ENCODE assay signal across 9 cellular contexts in genomic region chr1:42942444-42942843, GRCh38. TPM values are rescaled to one million over a fixed set of nuclear protein-coding genes. Genes with fewer than 3 reads are reported as not detected.
DNase-seq lines count a peak whose midpoint lies in the region; ATAC-seq and TF ChIP-seq lines count a peak whose summit lies in the region.
"Had no signal": no experiment of that assay in that cellular context is flagged by ENCODE, and none has a peak within 500 bp of the region (broad histone marks: within the 10 kb centered on the region; RNA-seq: fewer than 3 reads in every experiment).

No MANE protein-coding gene starts in this region.

- POLR2A ChIA-PET in activated CD8-positive, alpha-beta T cell treated with anti-CD3 and anti-CD28 coated beads, Interleukin-2, amount 10 ng/mL, durations not matched to agents 7 days and 5 days (lab: Charles Lee) = interaction anchor here (1.3 to 3.5 kb wide), 6 partner anchors 9 to 176 kb away, joined by 5 to 12 read pairs (median 10); partner anchors contain the start of genes C1orf50 and P3H1

- H3K27ac ChIP-seq in hepatocyte (peak overlapping the region; percentile 50), thyroid gland (peak overlapping the region; percentile 83 to 95 (median 86))

- H2AFZ ChIP-seq in hepatocyte = no peak overlapping the region

- H3K27me3 Mint-ChIP-seq in activated CD8-positive, alpha-beta T cell treated with anti-CD3 and anti-CD28 coated beads, Interleukin-2, amount 10 ng/mL, durations not matched to agents 7 days and 5 days (ENCODE audit: low read depth) = no peaks in the 10 kb centered on the region

- H3K27me3 ChIP-seq in hepatocyte = no peaks in the 10 kb centered on the region
- no peaks in the 10 kb centered on the region for H3K27me3 ChIP-seq in thyroid gland

- H4K20me1 ChIP-seq in hepatocyte (ENCODE audit: insufficient read depth, poor library complexity, severe bottlenecking) = peaks cover 51% of the 10 kb centered on the region

- H3K36me3 ChIP-seq in hepatocyte (replicated peaks; ENCODE audit: insufficient read depth, low read depth) = no peaks in the 10 kb centered on the region
- H3K36me3 ChIP-seq in thyroid gland = no peaks in the 10 kb centered on the region

- H3K4me3 Mint-ChIP-seq in activated CD8-positive, alpha-beta T cell treated with anti-CD3 and anti-CD28 coated beads, Interleukin-2, amount 10 ng/mL, durations not matched to agents 7 days and 5 days = no peak overlapping the region

- H3K4me3 ChIP-seq in hepatocyte (no peak overlapping the region), thyroid gland (replicated peaks in 1 of 3) (no peak overlapping the region)

- H3K9me2 ChIP-seq in hepatocyte (replicated peaks; ENCODE audit: insufficient read depth) = no peaks in the 10 kb centered on the region

- H3K4me1 ChIP-seq in hepatocyte (ENCODE audit: insufficient read depth) (peaks cover 62% of the 10 kb centered on the region), thyroid gland (peaks cover 89 to 96% of the 10 kb centered on the region in 2 donors)

- ATAC-seq in activated CD8-positive, alpha-beta T cell treated with anti-CD3 and anti-CD28 coated beads, Interleukin-2, amount 10 ng/mL, durations not matched to agents 7 days and 5 days = no peak

- TF ChIP-seq CTCF in hepatocyte (IDR thresholded peaks at IDR 0.05; ENCODE audit: poor library complexity) (no peak), thyroid gland (IDR thresholded peaks at IDR 0.05) (no peak)

- CTCF ChIA-PET in activated CD8-positive, alpha-beta T cell treated with anti-CD3 and anti-CD28 coated beads, Interleukin-2, amount 10 ng/mL, durations not matched to agents 7 days and 5 days (lab: Charles Lee) = interaction anchor here (0.9 to 4.1 kb wide), 6 partner anchors 8 to 20 kb away, joined by 3 to 22 read pairs (median 6); no protein-coding TSS in a partner anchor

- TF ChIP-seq POLR2A in thyroid gland (IDR thresholded peaks at IDR 0.05) = no peak

- 94% methylated on average over 6 of the region's 6 CpGs for WGBS in hepatocyte (ENCODE audit: low lambda C conversion rate, missing lambda C conversion rate)
- WGBS in thyroid gland, 2 donors = 86 to 90% methylated on average over 5 to 6 of the region's 6 CpGs

- intact Hi-C loops in thyroid gland (cut with DNase I) = no loop called here

- peak; percentile 18 for DNase-seq in activated T-cell treated with anti-CD3 and anti-CD28 coated beads, Interleukin-2, amount 50 U/mL, for 1 hour
- no peak for DNase-seq in activated T-cell treated with anti-CD3 and anti-CD28 coated beads, Interleukin-2, amount 50 U/mL, for 48 hours
- no peak for DNase-seq in activated CD8-positive, alpha-beta T cell treated with anti-CD3 and anti-CD28 coated beads, Interleukin-2, amount 10 ng/mL, durations not matched to agents 7 days and 5 days
- no peak for DNase-seq in hepatocyte (ENCODE audit: low spot score)
- no peak for DNase-seq in thyroid gland
- no peak for DNase-seq in COLO829 (ENCODE audit: low spot score)
- no peak for DNase-seq in T-helper 9 cell
- no peak for DNase-seq in NCI-H748 (lab: John Stamatoyannopoulos, UW; ENCODE audit: unreplicated experiment)
- DNase-seq: NCI-H146 had no signal

- H3K9me3 ChIP-seq in hepatocyte (ENCODE audit: low read depth) (no peaks in the 10 kb centered on the region), thyroid gland (no peaks in the 10 kb centered on the region)

- peaks cover 80% of the 10 kb centered on the region for H3K79me2 ChIP-seq in hepatocyte

- H3K9me3 Mint-ChIP-seq in activated CD8-positive, alpha-beta T cell treated with anti-CD3 and anti-CD28 coated beads, Interleukin-2, amount 10 ng/mL, durations not matched to agents 7 days and 5 days (ENCODE audit: insufficient read depth) = no peaks in the 10 kb centered on the region

- peak overlapping the region; percentile 86 for H3K27ac Mint-ChIP-seq in activated CD8-positive, alpha-beta T cell treated with anti-CD3 and anti-CD28 coated beads, Interleukin-2, amount 10 ng/mL, durations not matched to agents 7 days and 5 days

- H3K4me2 ChIP-seq in hepatocyte = no peak overlapping the region

- peaks cover 98% of the 10 kb centered on the region for H3K4me1 Mint-ChIP-seq in activated CD8-positive, alpha-beta T cell treated with anti-CD3 and anti-CD28 coated beads, Interleukin-2, amount 10 ng/mL, durations not matched to agents 7 days and 5 days (ENCODE audit: low read depth)

- H3K36me3 Mint-ChIP-seq in activated CD8-positive, alpha-beta T cell treated with anti-CD3 and anti-CD28 coated beads, Interleukin-2, amount 10 ng/mL, durations not matched to agents 7 days and 5 days (ENCODE audit: low read depth) = peaks cover 86% of the 10 kb centered on the region

RNA-seq across cellular contexts. Expression of gene SLC2A1, which starts 16.2 kb away (rescaled TPM):
- 100 to 1,000 TPM; 113 to 123 TPM for total RNA-seq in activated CD8-positive, alpha-beta T cell treated with anti-CD3 and anti-CD28 coated beads, Interleukin-2, amount 10 ng/mL, durations not matched to agents 7 days and 5 days
- total RNA-seq in hepatocyte (271 and 301 TPM in 2 replicates), thyroid gland (100 to 1,000 TPM in 2 of 4 donors, 10 to 100 TPM in 2; 15.0 to 208 (median 91.4) TPM)
- 271 and 314 TPM in 2 replicates for polyA plus RNA-seq in hepatocyte
